Comparison of ENCODE assay signal across 8 cellular contexts in genomic region chr7:112422842-112423496, GRCh38. TPM values are rescaled to one million over a fixed set of nuclear protein-coding genes. Genes with fewer than 3 reads are reported as not detected.
DNase-seq lines count a peak whose midpoint lies in the region; ATAC-seq and TF ChIP-seq lines count a peak whose summit lies in the region.

No MANE protein-coding gene starts in this region.

- no peak for TF ChIP-seq POLR2A in vagina (IDR thresholded peaks at IDR 0.05)

- no peak overlapping the region for H3K4me3 ChIP-seq in fibroblast of the aortic adventitia (ENCODE audit: low read depth, low read length)
- no peak overlapping the region for H3K4me3 ChIP-seq in vagina

- no peak overlapping the region for H3K27ac ChIP-seq in vagina
- no peak overlapping the region for H3K27ac ChIP-seq in CD4-positive, alpha-beta T cell (ENCODE audit: low read depth, low read length)

- H3K4me1 Mint-ChIP-seq in CD4-positive, alpha-beta T cell (ENCODE audit: low read depth), result peaks cover 24% of the 10 kb centered on the region

- no peaks in the 10 kb centered on the region for H3K9me3 ChIP-seq in vagina
- H3K9me3 ChIP-seq in CD4-positive, alpha-beta T cell (ENCODE audit: control insufficient read depth, low read length), result no peaks in the 10 kb centered on the region

- CTCF ChIA-PET in CD4-positive, alpha-beta T cell (lab: Charles Lee), result interaction anchor here (1.3 kb wide), 1 partner anchor 681 kb away, joined by 3 read pairs; no protein-coding TSS in a partner anchor

- DNase-seq in AG20443 (ENCODE audit: low spot score) (peak; percentile 94), LHCN-M2 (ENCODE audit: low read depth) (peak; percentile 78), UCSD-AML1 (lab: John Stamatoyannopoulos, UW; ENCODE audit: unreplicated experiment) (peak; percentile 37), fibroblast of the aortic adventitia (ENCODE audit: low read depth) (peak; percentile 97), non-pigmented ciliary epithelial cell (ENCODE audit: low read depth) (peak; percentile 65), vagina (ENCODE audit: extremely low spot score in 2 of 2) (no peak)
- no peak for DNase-seq in CD4-positive, alpha-beta T cell

- intact Hi-C loops in vagina (cut with DNase I), result no loop called here
- intact Hi-C loops in CD4-positive, alpha-beta T cell (cut with DNase I, micrococcal nuclease), result no loop called here

- TF ChIP-seq CTCF in fibroblast of the aortic adventitia (IDR thresholded peaks at IDR 0.05; ENCODE audit: insufficient read depth, low read length) (no peak), vagina (IDR thresholded peaks at IDR 0.05) (no peak)
- no peak for TF ChIP-seq CTCF in CD4-positive, alpha-beta T cell (IDR thresholded peaks at IDR 0.05)

- no peaks in the 10 kb centered on the region for H3K36me3 ChIP-seq in vagina

- POLR2A ChIA-PET in CD4-positive, alpha-beta T cell (lab: Charles Lee), result interaction anchor here (1.2 to 2.2 kb wide), 2 partner anchors 27 to 517 kb away, joined by 3 to 19 read pairs; partner anchors contain the start of gene IFRD1

- peaks cover 34% of the 10 kb centered on the region for H3K4me1 ChIP-seq in vagina

- no peaks in the 10 kb centered on the region for H3K36me3 Mint-ChIP-seq in CD4-positive, alpha-beta T cell (ENCODE audit: low read depth)

- H3K27me3 ChIP-seq in vagina, result no peaks in the 10 kb centered on the region
- H3K27me3 ChIP-seq in CD4-positive, alpha-beta T cell (ENCODE audit: control insufficient read depth, insufficient read depth, low read length), result no peaks in the 10 kb centered on the region

- no peak overlapping the region for H3K27ac Mint-ChIP-seq in CD4-positive, alpha-beta T cell

- H3K9me3 Mint-ChIP-seq in CD4-positive, alpha-beta T cell, result no peaks in the 10 kb centered on the region

- no peaks in the 10 kb centered on the region for H3K27me3 Mint-ChIP-seq in CD4-positive, alpha-beta T cell

- ATAC-seq in GM18498 (IDR thresholded peaks at IDR 0.05; ENCODE audit: unreplicated experiment), result peak; percentile 50
- no peak for ATAC-seq in CD4-positive, alpha-beta T cell (ENCODE audit: poor library complexity)

- H3K4me3 Mint-ChIP-seq in CD4-positive, alpha-beta T cell, result no peak overlapping the region

RNA-seq across cellular contexts. Expression of gene IFRD1, which starts 27.3 kb away (rescaled TPM):
- total RNA-seq in LHCN-M2 (2014; rRNA removed), result 42.1 and 48.7 TPM in 2 replicates
- 17.4 TPM for polyA plus RNA-seq in LHCN-M2 (2012)
- 49.5 and 92.7 TPM in 2 replicates for total RNA-seq in fibroblast of the aortic adventitia (ENCODE audit: low replicate concordance)
- 70.2 TPM for total RNA-seq in vagina
- total RNA-seq in CD4-positive, alpha-beta T cell, result 100 to 1,000 TPM; 198 to 205 TPM

RNA-seq across cellular contexts. Expression of gene LSMEM1, which starts 57.8 kb away (rescaled TPM):
- total RNA-seq in LHCN-M2 (2014; rRNA removed) (0.06 and 0.26 TPM in 2 replicates), fibroblast of the aortic adventitia (ENCODE audit: low replicate concordance) (0.27 TPM in 1 of 2 replicates, not detected in the other), vagina (2.7 TPM)
- polyA plus RNA-seq in LHCN-M2 (2012), result 0.16 TPM
- 1 to 10 TPM; 1.0 to 1.3 TPM for total RNA-seq in CD4-positive, alpha-beta T cell

Comparison
In these comparisons a context has a peak if more than half of its experiments do, and no peak if none do; other contexts are left out.
1. DNase-seq: peak in AG20443 (single experiment), LHCN-M2 (single experiment), UCSD-AML1 (single experiment), fibroblast of the aortic adventitia (single experiment) and non-pigmented ciliary epithelial cell (single experiment); none in vagina (0 of 2) and CD4-positive, alpha-beta T cell (0 of 10).